Comparison of ENCODE assay signal across 19 cellular contexts in the genomic region with DNA sequence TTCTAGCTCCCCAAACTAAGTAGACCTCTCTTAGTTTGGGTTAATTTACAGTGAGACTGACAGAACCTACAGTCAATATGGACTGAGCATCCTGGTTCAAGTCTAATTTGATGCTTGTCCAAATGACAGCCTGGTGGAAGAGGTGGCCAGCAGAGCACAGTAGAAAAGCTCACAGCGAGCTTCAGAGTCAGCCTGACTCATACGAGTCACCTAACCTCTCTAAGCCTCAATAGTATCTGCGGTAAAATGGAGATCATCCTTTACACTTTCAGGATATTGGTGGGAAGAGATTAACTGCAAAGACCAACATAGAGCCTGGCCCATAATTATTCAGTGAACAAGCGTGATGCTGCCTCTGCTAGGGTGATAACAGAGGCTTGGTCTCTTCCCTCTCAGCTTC. TPM values are rescaled to one million over a fixed set of nuclear protein-coding genes. Genes with fewer than 3 reads are reported as not detected.
DNase-seq lines count a peak whose midpoint lies in the region; ATAC-seq and TF ChIP-seq lines count a peak whose summit lies in the region.
"Had no signal": no experiment of that assay in that cellular context is flagged by ENCODE, and none has a peak within 500 bp of the region (broad histone marks: within the 10 kb centered on the region; RNA-seq: fewer than 3 reads in every experiment).

No MANE protein-coding gene starts in this region.

- no peak for TF ChIP-seq POLR2A in GM18505 (IDR thresholded peaks at IDR 0.05; ENCODE audit: borderline replicate concordance, extremely low read depth, insufficient read depth, insufficient read length)

- peaks cover 22% of the 10 kb centered on the region for H3F3A ChIP-seq in SK-N-SH (replicated peaks; ENCODE audit: insufficient read depth)

- CTCF ChIA-PET in SK-N-SH (lab: Yijun Ruan, JAX), result interaction anchor here (1.1 to 6.5 kb wide), 3 partner anchors 14 to 673 kb away, joined by 3 to 34 read pairs (median 7); no protein-coding TSS in a partner anchor
- CTCF ChIA-PET in CD4-positive, alpha-beta memory T cell (lab: Charles Lee; ENCODE audit: partially characterized antibody), result interaction anchor here (6.6 kb wide), 1 partner anchor 13 kb away, joined by 49 read pairs; no protein-coding TSS in a partner anchor
- CTCF ChIA-PET in T-cell (lab: Charles Lee), result interaction anchor here in 1 of 2 donors (1.2 kb wide), 1 partner anchor 14 kb away, joined by 4 read pairs; no protein-coding TSS in a partner anchor

- no peaks in the 10 kb centered on the region for H3K9me3 ChIP-seq in SK-N-SH
- no peaks in the 10 kb centered on the region for H3K9me3 ChIP-seq in CD4-positive, alpha-beta memory T cell (ENCODE audit: control insufficient read depth in 1 of 2, low read length in 2 of 2)

- H3K4me1 ChIP-seq in SK-N-SH (ENCODE audit: control insufficient read depth in 1 of 2, insufficient read depth in 2 of 2, low read depth in 1 of 2, low read length in 1 of 2), result peaks cover 11 to 14% of the 10 kb centered on the region in 2 experiments; a peak in 3 of 4 replicates
- H3K4me1 ChIP-seq in CD4-positive, alpha-beta memory T cell (ENCODE audit: insufficient read depth, low read length), result peaks cover 77% of the 10 kb centered on the region

- H2AFZ ChIP-seq in SK-N-SH (ENCODE audit: low read depth), result no peak overlapping the region
- H2AFZ ChIP-seq: PC-9 had no signal

- H3K9me2 ChIP-seq in SK-N-SH, result no peaks in the 10 kb centered on the region

- H4K20me1 ChIP-seq in SK-N-SH (ENCODE audit: insufficient read depth), result no peaks in the 10 kb centered on the region
- H4K20me1 ChIP-seq: BLaER1 treated with 17β-estradiol and CSF1 and Interleukin-3, amounts not matched to agents 10 nM and 100 nM had no signal

- TF ChIP-seq RAD21 in SK-N-SH (IDR thresholded peaks at IDR 0.05; ENCODE audit: low read length), result no peak

- intact Hi-C loops in CD4-positive, alpha-beta memory T cell (cut with micrococcal nuclease), result no loop called here

- no peak for TF ChIP-seq EP300 in SK-N-SH (IDR thresholded peaks at IDR 0.05; ENCODE audit: borderline replicate concordance in 1 of 2, low read depth in 1 of 2, low read length in 1 of 2)

- peaks cover 0 to 3% (median 0%) of the 10 kb centered on the region in 8 donors for H3K9me3 Mint-ChIP-seq in CD4-positive, alpha-beta memory T cell
- no peaks in the 10 kb centered on the region for H3K9me3 Mint-ChIP-seq in T-cell
- no peaks in the 10 kb centered on the region for H3K9me3 Mint-ChIP-seq in immature natural killer cell
- H3K9me3 Mint-ChIP-seq: IgD-negative memory B cell had no signal

- H3K79me2 ChIP-seq in SK-N-SH (ENCODE audit: insufficient read depth), result peaks cover 27% of the 10 kb centered on the region; the same call in 1 of the 2 replicates

- peak overlapping the region in 1 of 8 donors; percentile 6 for H3K4me3 Mint-ChIP-seq in CD4-positive, alpha-beta memory T cell
- H3K4me3 Mint-ChIP-seq in T-cell, result no peak overlapping the region
- H3K4me3 Mint-ChIP-seq in immature natural killer cell, result no peak overlapping the region
- H3K4me3 Mint-ChIP-seq: IgD-negative memory B cell had no signal

- no peak overlapping the region for H3K4me2 ChIP-seq in SK-N-SH
- H3K4me2 ChIP-seq: BLaER1 treated with 17β-estradiol and CSF1 and Interleukin-3, amounts not matched to agents 10 nM and 100 nM; PC-9 had no signal

- TF ChIP-seq CTCF in SK-N-SH (IDR thresholded peaks at IDR 0.05), result no peak

- POLR2A ChIA-PET in SK-N-SH (lab: Yijun Ruan, JAX) (no interaction called here), T-cell (lab: Charles Lee) (interaction anchor here in 1 of 2 donors (0.6 kb wide), 2 partner anchors 12 to 61 kb away, joined by 3 to 5 read pairs; no protein-coding TSS in a partner anchor)
- POLR2A ChIA-PET in CD4-positive, alpha-beta memory T cell (lab: Charles Lee; ENCODE audit: partially characterized antibody), result interaction anchor here (1.3 kb wide), 1 partner anchor 109 kb away, joined by 3 read pairs; no protein-coding TSS in a partner anchor

- H3K27ac ChIP-seq in SK-N-SH (ENCODE audit: low read depth in 2 of 2, low read length in 1 of 2), result no peak overlapping the region
- no peak overlapping the region for H3K27ac ChIP-seq in CD4-positive, alpha-beta memory T cell (ENCODE audit: low read depth, low read length)
- H3K27ac ChIP-seq: 22Rv1; BLaER1 treated with 17β-estradiol and CSF1 and Interleukin-3, amounts not matched to agents 10 nM and 100 nM; PC-9; skin epidermis had no signal

- peak overlapping the region; percentile 59 to 84 (median 79) for H3K27ac Mint-ChIP-seq in CD4-positive, alpha-beta memory T cell
- H3K27ac Mint-ChIP-seq in T-cell (peak overlapping the region; percentile 89 to 90), immature natural killer cell (peak overlapping the region; percentile 50 to 87 (median 70))

- WGBS in SK-N-SH (ENCODE audit: low lambda C conversion rate), result 94% methylated on average over 3 of the region's 4 CpGs

- peaks cover 0 to 4% of the 10 kb centered on the region in 2 experiments for H3K36me3 ChIP-seq in SK-N-SH (replicated peaks in 1 of 2; ENCODE audit: control insufficient read depth in 1 of 2, insufficient read depth in 2 of 2, low read length in 1 of 2)
- peaks cover 7% of the 10 kb centered on the region for H3K36me3 ChIP-seq in CD4-positive, alpha-beta memory T cell (ENCODE audit: insufficient read depth, low read length)

- peaks cover 36 to 39% of the 10 kb centered on the region in 2 donors for H3K36me3 Mint-ChIP-seq in CD4-positive, alpha-beta memory T cell
- peaks cover 38% of the 10 kb centered on the region for H3K36me3 Mint-ChIP-seq in T-cell
- peaks cover 5 to 21% (median 10%) of the 10 kb centered on the region in 3 donors for H3K36me3 Mint-ChIP-seq in immature natural killer cell

- H3K4me1 Mint-ChIP-seq in CD4-positive, alpha-beta memory T cell, result peaks cover 68 to 98% (median 83%) of the 10 kb centered on the region in 4 donors
- H3K4me1 Mint-ChIP-seq in T-cell, result peaks cover 89 to 98% (median 98%) of the 10 kb centered on the region in 3 donors
- peaks cover 79 to 97% of the 10 kb centered on the region in 2 donors for H3K4me1 Mint-ChIP-seq in immature natural killer cell

- no peak overlapping the region for H3K9ac ChIP-seq in SK-N-SH
- H3K9ac ChIP-seq: BLaER1 treated with 17β-estradiol and CSF1 and Interleukin-3, amounts not matched to agents 10 nM and 100 nM had no signal

- ATAC-seq in SK-N-SH treated with all-trans-retinoic acid at 6 μM for 48 hours, result no peak
- no peak for ATAC-seq in T-cell (replicated peaks in 1 of 4)
- ATAC-seq in GM18505 (IDR thresholded peaks at IDR 0.05; ENCODE audit: unreplicated experiment), result no peak
- ATAC-seq in GM18909 (IDR thresholded peaks at IDR 0.05; ENCODE audit: poor library complexity, unreplicated experiment), result no peak
- ATAC-seq: left ventricle myocardium superior had no signal

- no peaks in the 10 kb centered on the region for H3K27me3 Mint-ChIP-seq in CD4-positive, alpha-beta memory T cell
- H3K27me3 Mint-ChIP-seq in T-cell (no peaks in the 10 kb centered on the region), immature natural killer cell (ENCODE audit: low read depth in 3 of 3) (peaks cover 0 to 2% (median 0%) of the 10 kb centered on the region in 3 donors)
- H3K27me3 Mint-ChIP-seq: IgD-negative memory B cell had no signal

- H3K27me3 ChIP-seq in SK-N-SH (ENCODE audit: insufficient read depth), result no peaks in the 10 kb centered on the region
- no peaks in the 10 kb centered on the region for H3K27me3 ChIP-seq in CD4-positive, alpha-beta memory T cell (ENCODE audit: insufficient read depth, low read length)
- H3K27me3 ChIP-seq: BLaER1 treated with 17β-estradiol and CSF1 and Interleukin-3, amounts not matched to agents 10 nM and 100 nM had no signal

- DNase-seq in SK-N-SH, result no peak
- DNase-seq in CD4-positive, alpha-beta memory T cell, result no peak
- no peak for DNase-seq in T-cell
- no peak for DNase-seq in immature natural killer cell
- no peak for DNase-seq in NCI-H187 (lab: John Stamatoyannopoulos, UW)
- DNase-seq: anterior cingulate cortex; foreskin melanocyte; left ventricle myocardium superior; NCI-H1092 treated with DMSO at 0.1 percent for 48 hours; PC-9; posterior cingulate gyrus; stimulated activated naive CD4-positive, alpha-beta T cell had no signal

- no peak overlapping the region for H3K4me3 ChIP-seq in SK-N-SH (ENCODE audit: low read depth in 2 of 2, low read length in 1 of 2)
- H3K4me3 ChIP-seq in CD4-positive, alpha-beta memory T cell (ENCODE audit: low read length in 2 of 2), result no peak overlapping the region
- H3K4me3 ChIP-seq: BLaER1 treated with 17β-estradiol and CSF1 and Interleukin-3, amounts not matched to agents 10 nM and 100 nM; PC-9; skin epidermis had no signal

TF ChIP-seq in SK-N-SH, 30 proteins besides CTCF, POLR2A, EP300 and RAD21:
- TF ChIP-seq JUND (IDR thresholded peaks at IDR 0.05) (0 out of 2 replicates have a peak, but pooled peaks have one; percentile 27), RFX5 (IDR thresholded peaks at IDR 0.05; ENCODE audit: low read length) (no peak), FOSL2 (IDR thresholded peaks at IDR 0.05; ENCODE audit: borderline replicate concordance, low read depth) (peak; percentile 62; the same call in 1 of the 2 replicates)

TF ChIP-seq in SK-N-SH treated with all-trans-retinoic acid at 6 μM for 48 hours, 23 proteins besides CTCF, POLR2A, EP300 and RAD21 (continues in another document):
- TF ChIP-seq ZNF565 (CRISPR knock-in tag; conservative IDR thresholded peaks at IDR 0.05; ENCODE audit: low read depth) (no peak), ZNF70 (CRISPR knock-in tag; IDR thresholded peaks at IDR 0.05) (no peak), ISL1 (CRISPR knock-in tag; IDR thresholded peaks at IDR 0.05) (no peak), SNAI2 (CRISPR knock-in tag; IDR thresholded peaks at IDR 0.05) (no peak)
- TF ChIP-seq, protein P1, sequence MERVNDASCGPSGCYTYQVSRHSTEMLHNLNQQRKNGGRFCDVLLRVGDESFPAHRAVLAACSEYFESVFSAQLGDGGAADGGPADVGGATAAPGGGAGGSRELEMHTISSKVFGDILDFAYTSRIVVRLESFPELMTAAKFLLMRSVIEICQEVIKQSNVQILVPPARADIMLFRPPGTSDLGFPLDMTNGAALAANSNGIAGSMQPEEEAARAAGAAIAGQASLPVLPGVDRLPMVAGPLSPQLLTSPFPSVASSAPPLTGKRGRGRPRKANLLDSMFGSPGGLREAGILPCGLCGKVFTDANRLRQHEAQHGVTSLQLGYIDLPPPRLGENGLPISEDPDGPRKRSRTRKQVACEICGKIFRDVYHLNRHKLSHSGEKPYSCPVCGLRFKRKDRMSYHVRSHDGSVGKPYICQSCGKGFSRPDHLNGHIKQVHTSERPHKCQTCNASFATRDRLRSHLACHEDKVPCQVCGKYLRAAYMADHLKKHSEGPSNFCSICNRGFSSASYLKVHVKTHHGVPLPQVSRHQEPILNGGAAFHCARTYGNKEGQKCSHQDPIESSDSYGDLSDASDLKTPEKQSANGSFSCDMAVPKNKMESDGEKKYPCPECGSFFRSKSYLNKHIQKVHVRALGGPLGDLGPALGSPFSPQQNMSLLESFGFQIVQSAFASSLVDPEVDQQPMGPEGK (CRISPR knock-in tag; IDR thresholded peaks at IDR 0.05; ENCODE audit: borderline replicate concordance), result no peak

RNA-seq across cellular contexts. Expression of a gene that starts 54.5 kb away (rescaled TPM):
- 20.6 and 24.1 TPM in 2 replicates for polyA plus RNA-seq in SK-N-SH (2012; rRNA removed)
- 17.3 and 18.3 TPM in 2 replicates for polyA plus RNA-seq in SK-N-SH (2012; cell fraction: cytosol; rRNA removed)
- polyA plus RNA-seq in SK-N-SH (2012; cell fraction: nucleus; rRNA removed), result 39.5 and 50.7 TPM in 2 replicates
- total RNA-seq in CD4-positive, alpha-beta memory T cell, result 100 to 1,000 TPM; 180 to 186 TPM
- polyA plus RNA-seq in CD4-positive, alpha-beta memory T cell, result 10 to 100 TPM; 26.0 to 69.9 TPM
- total RNA-seq in T-cell, result 100 to 1,000 TPM; 206 to 266 (median 235) TPM
- 10 to 100 TPM; 10.2 to 61.9 (median 22.9) TPM for polyA plus RNA-seq in immature natural killer cell
